Comparison of ENCODE assay signal across 27 cellular contexts in the genomic region with DNA sequence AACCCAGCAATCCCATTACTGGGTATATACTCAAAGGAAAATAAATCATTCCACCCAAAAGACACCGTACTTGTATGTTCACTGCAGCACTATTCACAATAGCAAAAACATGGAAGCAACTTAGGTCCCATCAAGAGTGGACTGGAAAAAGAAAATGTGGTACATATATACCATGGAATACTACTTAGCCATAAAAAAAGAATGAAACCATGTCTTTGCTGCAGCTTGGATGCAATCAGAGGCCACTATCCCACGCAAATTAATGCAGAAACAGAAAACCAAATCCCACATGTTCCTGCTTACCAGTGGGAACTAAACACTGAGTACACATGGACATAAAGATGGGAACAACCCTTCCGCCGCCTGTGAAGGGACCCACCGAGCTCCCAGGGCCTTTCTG.
"Had no signal": no experiment of that assay in that cellular context is flagged by ENCODE, and none has a peak within 500 bp of the region (broad histone marks: within the 10 kb centered on the region; RNA-seq: fewer than 3 reads in every experiment).

No MANE protein-coding gene starts in this region.

- H3K27me3 ChIP-seq: stomach, suprapubic skin, testis, thyroid gland, tibial artery, tibial nerve, transverse colon, upper lobe of left lung, uterus, vagina had no signal

- H3K9me3 ChIP-seq: stomach, suprapubic skin, testis, thoracic aorta, thyroid gland, tibial artery, transverse colon, upper lobe of left lung, upper lobe of right lung, uterus, vagina had no signal

- H3K4me3 ChIP-seq: stomach, suprapubic skin, testis, thoracic aorta, thyroid gland, tibial artery, tibial nerve, transverse colon, upper lobe of left lung, upper lobe of right lung, uterus, vagina had no signal

- DNase-seq: stimulated activated CD4-positive, alpha-beta T cell treated with anti-CD3 and anti-CD28 coated beads, Interleukin-2, amount 100 ng/mL, for 48 hours; stimulated activated CD4-positive, alpha-beta T cell treated with anti-CD3 and anti-CD28 coated beads, Interleukin-4, amount 100 ng/mL, for 1 hour; stimulated activated CD4-positive, alpha-beta T cell treated with anti-CD3 and anti-CD28 coated beads, Interleukin-4, amount 100 ng/mL, for 24 hours; stimulated activated CD4-positive, alpha-beta T cell treated with anti-CD3 and anti-CD28 coated beads, Interleukin-4, amount 100 ng/mL, for 4 hours; stimulated activated CD8-positive, alpha-beta memory T cell treated with anti-CD3 and anti-CD28 coated beads, Interleukin-4, amount 100 ng/mL, for 48 hours; stimulated activated naive B cell treated with anti-CD40 and anti-IgM and Interleukin-4, amounts not matched to agents 10 μg/mL and 1 μg/mL and 100 μg/mL, for 72 hours; stimulated activated naive CD4-positive, alpha-beta T cell; stimulated activated naive CD4-positive, alpha-beta T cell treated with Interleukin-2 at 50 U/mL for 16 hours; stimulated activated naive CD8-positive, alpha-beta T cell treated with anti-CD3 and anti-CD28 coated beads, Interleukin-15, amount 100 ng/mL, for 72 hours; stimulated activated naive CD8-positive, alpha-beta T cell treated with anti-CD3 and anti-CD28 coated beads, Interleukin-15, Interleukin-2, amounts not matched to agents 100 U/mL and 50 U/mL, for 24 hours; stomach; substantia nigra; testis; thyroid gland; tibial artery; transverse colon; trophoblast cell; upper lobe of left lung; upper lobe of right lung; uterus had no signal

- H3K27ac ChIP-seq: stomach, suprapubic skin, testis, thoracic aorta, thyroid gland, tibial artery, tibial nerve, transverse colon, upper lobe of left lung, upper lobe of right lung, uterus, vagina had no signal

- H3K4me1 ChIP-seq: suprapubic skin, testis, transverse colon, upper lobe of right lung, uterus, vagina had no signal

- ATAC-seq: stimulated activated effector memory CD8-positive, alpha-beta T cell treated with anti-CD3 and anti-CD28 coated beads, Interleukin-12 subunit alpha, Interleukin-12 subunit beta, amount 100 ng/mL, for 72 hours; stimulated activated memory B cell treated with anti-CD40 and anti-IgM and Interleukin-4, amounts not matched to agents 10 μg/mL and 1 μg/mL and 100 μg/mL, for 72 hours; stimulated activated naive B cell treated with anti-CD40 and anti-IgM and Interleukin-4, amounts not matched to agents 10 μg/mL and 1 μg/mL and 100 μg/mL, for 72 hours; stimulated activated naive CD8-positive, alpha-beta T cell treated with anti-CD3 and anti-CD28 coated beads, Interleukin-15, amount 100 ng/mL, for 72 hours; stimulated activated naive CD8-positive, alpha-beta T cell treated with anti-CD3 and anti-CD28 coated beads, Interleukin-15, Interleukin-2, amounts not matched to agents 100 U/mL and 50 U/mL, for 24 hours; upper lobe of right lung had no signal

- FAIRE-seq: urothelium cell line had no signal

- H3K36me3 ChIP-seq: stomach, suprapubic skin, thoracic aorta, thyroid gland, tibial artery, transverse colon, upper lobe of left lung, upper lobe of right lung, uterus, vagina had no signal
